1 cellular context compared by ENCODE assay signal in genomic region chr14:23006544-23007419, GRCh38.
TF ChIP-seq lines count a peak whose summit lies in the region.

No MANE protein-coding gene starts in this region.

TF ChIP-seq in HepG2, 621 proteins besides CTCF, POLR2A, EP300 and RAD21 (continued from another document and continues in another):
- TF ChIP-seq IRF9 (CRISPR knock-in tag; IDR thresholded peaks at IDR 0.05; ENCODE audit: borderline replicate concordance) (peak; percentile 100), ZBTB42 (CRISPR knock-in tag; IDR thresholded peaks at IDR 0.05) (peak; percentile 98; the same call in 1 of the 2 replicates), ZBTB1 (CRISPR knock-in tag; IDR thresholded peaks at IDR 0.05; ENCODE audit: borderline replicate concordance) (peak; percentile 96; the same call in 1 of the 2 replicates), ATF7-NPFF (CRISPR knock-in tag; IDR thresholded peaks at IDR 0.05; ENCODE audit: low read depth) (peak; percentile 98), AFF4 (CRISPR knock-in tag; IDR thresholded peaks at IDR 0.05) (peak; percentile 86), THAP11 (CRISPR knock-in tag; IDR thresholded peaks at IDR 0.05) (peak; percentile 90), FUBP1 (CRISPR knock-in tag; IDR thresholded peaks at IDR 0.05; ENCODE audit: borderline replicate concordance) (peak; percentile 100), RFX3 (CRISPR knock-in tag; IDR thresholded peaks at IDR 0.05) (no peak), MAFG (CRISPR knock-in tag; IDR thresholded peaks at IDR 0.05) (peak; percentile 91), ZNF770 (CRISPR knock-in tag; IDR thresholded peaks at IDR 0.05) (peak; percentile 82), ZSCAN25 (CRISPR knock-in tag; IDR thresholded peaks at IDR 0.05) (peak; percentile 95), SP4 (CRISPR knock-in tag; IDR thresholded peaks at IDR 0.05) (peak; percentile 97), CREB1 (IDR thresholded peaks at IDR 0.05) (peak; percentile 89), CREB1 (CRISPR knock-in tag; IDR thresholded peaks at IDR 0.05) (no peak; the same call in 1 of the 2 replicates), ZNF557 (CRISPR knock-in tag; IDR thresholded peaks at IDR 0.05) (peak; percentile 98), TIGD3 (CRISPR knock-in tag; IDR thresholded peaks at IDR 0.05; ENCODE audit: borderline replicate concordance) (peak; percentile 26), RBAK (CRISPR knock-in tag; IDR thresholded peaks at IDR 0.05) (peak; percentile 71; the same call in 1 of the 2 replicates), TRIM22 (IDR thresholded peaks at IDR 0.05) (no peak), ZFP90 (CRISPR knock-in tag; IDR thresholded peaks at IDR 0.05; ENCODE audit: borderline replicate concordance) (no peak), FOXJ3 (CRISPR knock-in tag; IDR thresholded peaks at IDR 0.05; ENCODE audit: borderline replicate concordance) (peak; percentile 88; the same call in 1 of the 2 replicates), MTA3 (CRISPR knock-in tag; IDR thresholded peaks at IDR 0.05) (peak; percentile 83; the same call in 1 of the 2 replicates), ATM (IDR thresholded peaks at IDR 0.05; ENCODE audit: borderline replicate concordance) (no peak), NCOA5 (CRISPR knock-in tag; IDR thresholded peaks at IDR 0.05) (no peak), ZBTB46 (CRISPR knock-in tag; IDR thresholded peaks at IDR 0.05; ENCODE audit: borderline replicate concordance) (no peak; the same call in 1 of the 2 replicates), REST (IDR thresholded peaks at IDR 0.05; ENCODE audit: borderline replicate concordance in 1 of 2, low read depth in 1 of 2, low read length in 2 of 2) (peak in 1 of 2 experiments; percentile 77; a peak in 2 of 4 replicates), ZNF530 (CRISPR knock-in tag; IDR thresholded peaks at IDR 0.05; ENCODE audit: low read depth) (peak; percentile 92; the same call in 1 of the 2 replicates), SIN3B (IDR thresholded peaks at IDR 0.05; ENCODE audit: low read length) (no peak), MYPOP (CRISPR knock-in tag; IDR thresholded peaks at IDR 0.05) (peak; percentile 99), EZH2 (conservative IDR thresholded peaks at IDR 0.05; ENCODE audit: low read depth, low read length) (no peak), LCORL (IDR thresholded peaks at IDR 0.05) (no peak), LCORL (CRISPR knock-in tag; IDR thresholded peaks at IDR 0.05) (peak; percentile 94), RNF2 (conservative IDR thresholded peaks at IDR 0.05; ENCODE audit: low read depth) (peak; percentile 98), ELF3 (CRISPR knock-in tag; IDR thresholded peaks at IDR 0.05) (peak; percentile 94), KLF12 (CRISPR knock-in tag; IDR thresholded peaks at IDR 0.05; ENCODE audit: borderline replicate concordance) (peak; percentile 96), ZSCAN22 (CRISPR knock-in tag; IDR thresholded peaks at IDR 0.05) (peak; percentile 81), ZNF766 (CRISPR knock-in tag; IDR thresholded peaks at IDR 0.05; ENCODE audit: borderline replicate concordance) (peak; percentile 98), CC2D1A (CRISPR knock-in tag; IDR thresholded peaks at IDR 0.05) (peak; percentile 92; the same call in 1 of the 2 replicates), MTERF4 (CRISPR knock-in tag; IDR thresholded peaks at IDR 0.05) (peak; percentile 100), ZNF605 (CRISPR knock-in tag; IDR thresholded peaks at IDR 0.05) (peak; percentile 100), ZBTB37 (CRISPR knock-in tag; IDR thresholded peaks at IDR 0.05) (peak; percentile 90)
